In genomic region chr17:21005367-21005766, GRCh38 we compare ENCODE assay signal across 1 cellular context.
TF ChIP-seq lines count a peak whose summit lies in the region.

No MANE protein-coding gene starts in this region.

TF ChIP-seq in liver, 16 proteins besides CTCF, POLR2A, EP300 and RAD21 (continued from another document):
- TF ChIP-seq SP1 (IDR thresholded peaks at IDR 0.05) (peak; percentile 27), HNF4G (IDR thresholded peaks at IDR 0.05) (no peak)
